Comparison of ENCODE assay signal across 8 cellular contexts in genomic region chr20:35663813-35664543, GRCh38. TPM values are rescaled to one million over a fixed set of nuclear protein-coding genes. Genes with fewer than 3 reads are reported as not detected.
DNase-seq lines count a peak whose midpoint lies in the region; ATAC-seq lines count a peak whose summit lies in the region.

No MANE protein-coding gene starts in this region.

- no peaks in the 10 kb centered on the region for H3K27me3 ChIP-seq in effector memory CD4-positive, alpha-beta T cell (replicated peaks; ENCODE audit: control insufficient read depth, insufficient read depth, low read length, poor library complexity, severe bottlenecking)
- no peaks in the 10 kb centered on the region for H3K27me3 ChIP-seq in mucosa of stomach (ENCODE audit: control insufficient read depth, insufficient read depth, low read length)

- ATAC-seq in GM18511 (IDR thresholded peaks at IDR 0.05; ENCODE audit: unreplicated experiment) (peak; percentile 38), HG03025 (IDR thresholded peaks at IDR 0.05; ENCODE audit: low FRiP score, unreplicated experiment) (peak; percentile 27)

- H3K4me3 ChIP-seq in effector memory CD4-positive, alpha-beta T cell (ENCODE audit: insufficient read depth, low read depth, low read length, poor library complexity, severe bottlenecking), result peak overlapping the region; percentile 65
- H3K4me3 ChIP-seq in mucosa of stomach (ENCODE audit: low read length), result peak overlapping the region; percentile 99

- peak overlapping the region; percentile 98 for H3K9ac ChIP-seq in mucosa of stomach (ENCODE audit: low read length)

- DNase-seq in A172 (ENCODE audit: low spot score) (peak; percentile 38), NCI-H526 (lab: John Stamatoyannopoulos, UW) (peak; percentile 66 to 80)
- DNase-seq in activated CD8-positive, alpha-beta memory T cell treated with anti-CD3 and anti-CD28 coated beads for 24 hours, result peak; percentile 84
- peak; percentile 49 to 56 (median 55) for DNase-seq in effector memory CD4-positive, alpha-beta T cell
- peak; percentile 20 to 29 for DNase-seq in stimulated activated CD8-positive, alpha-beta memory T cell treated with anti-CD3 and anti-CD28 coated beads, Interleukin-7, amount 100 ng/mL, for 1 hour (ENCODE audit: low read depth in 2 of 2)

- H3K4me1 ChIP-seq in effector memory CD4-positive, alpha-beta T cell (ENCODE audit: control insufficient read depth, insufficient read depth, low read length, poor library complexity, severe bottlenecking), result peaks cover 35% of the 10 kb centered on the region
- peaks cover 11% of the 10 kb centered on the region for H3K4me1 ChIP-seq in mucosa of stomach (ENCODE audit: control insufficient read depth, insufficient read depth, low read length)

- peaks cover 5% of the 10 kb centered on the region for H3K36me3 ChIP-seq in effector memory CD4-positive, alpha-beta T cell (ENCODE audit: control insufficient read depth, insufficient read depth, low read length)
- no peaks in the 10 kb centered on the region for H3K36me3 ChIP-seq in mucosa of stomach (ENCODE audit: control insufficient read depth, insufficient read depth, low read length)

- no peaks in the 10 kb centered on the region for H3K9me3 ChIP-seq in effector memory CD4-positive, alpha-beta T cell (ENCODE audit: control insufficient read depth, low read length)
- H3K9me3 ChIP-seq in mucosa of stomach (ENCODE audit: control insufficient read depth, low read length), result no peaks in the 10 kb centered on the region

- H3K27ac ChIP-seq in effector memory CD4-positive, alpha-beta T cell (ENCODE audit: insufficient read depth, low read length, poor library complexity, severe bottlenecking), result peak overlapping the region; percentile 97

RNA-seq across cellular contexts. Expression of gene CPNE1, which starts 0.7 kb away (rescaled TPM):
- 194 and 195 TPM in 2 replicates for total RNA-seq in A172 (2014; rRNA removed; shearing (Covaris generic))

RNA-seq across cellular contexts. Expression of gene RBM12, which starts 0.7 kb away (rescaled TPM):
- 50.9 and 51.3 TPM in 2 replicates for total RNA-seq in A172 (2014; rRNA removed; shearing (Covaris generic))

RNA-seq across cellular contexts. Expression of gene NFS1, which starts 35.2 kb away (rescaled TPM):
- total RNA-seq in A172 (2014; rRNA removed; shearing (Covaris generic)), result 36.7 and 48.0 TPM in 2 replicates

RNA-seq across cellular contexts. Expression of gene ROMO1, which starts 35.2 kb away (rescaled TPM):
- 301 and 351 TPM in 2 replicates for total RNA-seq in A172 (2014; rRNA removed; shearing (Covaris generic))

RNA-seq across cellular contexts. Expression of gene SPAG4, which starts 48.3 kb away (rescaled TPM):
- total RNA-seq in A172 (2014; rRNA removed; shearing (Covaris generic)), result 1.5 and 7.1 TPM in 2 replicates

Comparison
In these comparisons a context has a peak if more than half of its experiments do, and no peak if none do; other contexts are left out.
1. Peak in every context shown above with its lines: DNase-seq, ATAC-seq, H3K4me3 ChIP-seq and H3K27ac ChIP-seq.
2. DNase-seq: peak in every context shown above with its lines; median percentile 84 in activated CD8-positive, alpha-beta memory T cell treated with anti-CD3 and anti-CD28 coated beads for 24 hours; 73 in NCI-H526; 55 in effector memory CD4-positive, alpha-beta T cell; 38 in A172; 24 in stimulated activated CD8-positive, alpha-beta memory T cell treated with anti-CD3 and anti-CD28 coated beads, Interleukin-7, amount 100 ng/mL, for 1 hour.